In the genomic region with DNA sequence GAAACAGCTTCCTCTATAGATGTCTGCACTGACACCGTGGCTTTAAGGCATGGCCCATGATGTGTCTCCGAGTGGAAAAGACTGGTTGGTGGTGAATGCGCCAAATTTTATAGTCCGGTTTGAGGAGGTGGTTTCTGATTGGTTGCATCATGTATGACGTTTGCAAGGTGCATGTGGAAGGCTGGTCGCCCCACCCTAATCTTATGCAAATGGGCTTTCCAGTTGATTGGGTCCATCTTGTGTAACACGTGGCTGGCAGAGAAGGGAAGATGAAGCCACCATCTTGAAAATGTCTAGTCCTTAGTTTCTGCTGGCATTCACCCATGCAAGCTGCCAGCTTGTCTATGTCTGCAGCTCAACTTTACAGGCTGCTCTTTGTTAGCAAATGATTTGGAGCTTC, we compare ENCODE assay signal across 25 cellular contexts.
"Had no signal": no experiment of that assay in that cellular context is flagged by ENCODE, and none has a peak within 500 bp of the region (broad histone marks: within the 10 kb centered on the region; RNA-seq: fewer than 3 reads in every experiment).

No MANE protein-coding gene starts in this region.

- H3K27me3 Mint-ChIP-seq: activated CD4-positive, alpha-beta memory T cell treated with anti-CD3 and anti-CD28 coated beads for 36 hours; activated CD4-positive, alpha-beta T cell treated with anti-CD3 and anti-CD28 coated beads, Interleukin-2, amount 10 ng/mL, durations not matched to agents 24 days and 14 days; activated naive CD8-positive, alpha-beta T cell treated with anti-CD3 and anti-CD28 coated beads, Interleukin-2, amount 50 U/mL, for 24 hours had no signal

- H3K36me3 Mint-ChIP-seq: WTC11 had no signal

- H3K27ac Mint-ChIP-seq: activated CD4-positive, alpha-beta memory T cell treated with anti-CD3 and anti-CD28 coated beads for 36 hours; activated CD4-positive, alpha-beta T cell treated with anti-CD3 and anti-CD28 coated beads, Interleukin-2, amount 10 ng/mL, durations not matched to agents 24 days and 14 days; activated naive CD4-positive, alpha-beta T cell treated with anti-CD3 and anti-CD28 coated beads, Interleukin-2, amount 50 U/mL, for 72 hours; activated naive CD8-positive, alpha-beta T cell treated with anti-CD3 and anti-CD28 coated beads, Interleukin-2, amount 50 U/mL, for 24 hours; T-helper 1 cell treated with Interleukin-12 subunit alpha and Interleukin-12 subunit beta and Interleukin-4 antibody, amounts not matched to agents 30 μg/mL and 1 μg/mL, for 36 hours; WTC11 had no signal

- H3K9me3 Mint-ChIP-seq: activated CD4-positive, alpha-beta memory T cell treated with anti-CD3 and anti-CD28 coated beads for 36 hours; activated CD4-positive, alpha-beta T cell treated with anti-CD3 and anti-CD28 coated beads, Interleukin-2, amount 10 ng/mL, durations not matched to agents 24 days and 14 days; activated naive CD8-positive, alpha-beta T cell treated with anti-CD3 and anti-CD28 coated beads, Interleukin-2, amount 50 U/mL, for 24 hours; activated T-cell treated with anti-CD3 and anti-CD28 coated beads, Interleukin-2, amount 50 U/mL, for 4 hours; T-helper 1 cell treated with Interleukin-12 subunit alpha and Interleukin-12 subunit beta and Interleukin-4 antibody, amounts not matched to agents 30 μg/mL and 1 μg/mL, for 36 hours had no signal

- H3K9me3 ChIP-seq: breast epithelium, Peyer's patch had no signal

- ATAC-seq: activated naive CD4-positive, alpha-beta T cell treated with anti-CD3 and anti-CD28 coated beads, Interleukin-2, amount 50 U/mL, for 72 hours; activated naive CD8-positive, alpha-beta T cell treated with anti-CD3 and anti-CD28 coated beads, Interleukin-2, amount 50 U/mL, for 24 hours; activated T-cell treated with anti-CD3 and anti-CD28 coated beads, Interleukin-2, amount 50 U/mL, for 4 hours; WTC11 had no signal

- H3K27ac ChIP-seq: breast epithelium, Peyer's patch, RWPE1 had no signal

- H3K4me1 ChIP-seq: breast epithelium, Peyer's patch had no signal

- H3K36me3 ChIP-seq: breast epithelium had no signal

- H3K4me3 ChIP-seq: breast epithelium, Peyer's patch had no signal

- H3K4me3 Mint-ChIP-seq: activated CD4-positive, alpha-beta memory T cell treated with anti-CD3 and anti-CD28 coated beads for 36 hours; activated CD4-positive, alpha-beta T cell treated with anti-CD3 and anti-CD28 coated beads, Interleukin-2, amount 10 ng/mL, durations not matched to agents 24 days and 14 days; activated naive CD8-positive, alpha-beta T cell treated with anti-CD3 and anti-CD28 coated beads, Interleukin-2, amount 50 U/mL, for 24 hours; activated T-cell treated with anti-CD3 and anti-CD28 coated beads, Interleukin-2, amount 50 U/mL, for 4 hours; T-helper 1 cell treated with Interleukin-12 subunit alpha and Interleukin-12 subunit beta and Interleukin-4 antibody, amounts not matched to agents 30 μg/mL and 1 μg/mL, for 36 hours; WTC11 had no signal

- DNase-seq: activated CD4-positive, alpha-beta memory T cell treated with anti-CD3 and anti-CD28 coated beads for 36 hours; activated CD4-positive, alpha-beta T cell treated with anti-CD3 and anti-CD28 coated beads, Interleukin-2, amount 10 ng/mL, durations not matched to agents 24 days and 14 days; activated CD4-positive, CD25-positive, alpha-beta regulatory T cell treated with anti-CD3 and anti-CD28 coated beads, Interleukin-2, amount 50 U/mL, for 72 hours; activated CD8-positive, alpha-beta memory T cell treated with anti-CD3 and anti-CD28 coated beads for 24 hours; activated effector memory CD4-positive, alpha-beta T cell treated with anti-CD3 and anti-CD28 coated beads, Interleukin-2, amount 50 U/mL, for 16 hours; activated naive CD4-positive, alpha-beta T cell treated with Interleukin-2 at 50 U/mL for 16 hours; activated naive CD8-positive, alpha-beta T cell treated with anti-CD3 and anti-CD28 coated beads, Interleukin-2, amount 50 U/mL, for 24 hours; activated T-cell treated with anti-CD3 and anti-CD28 coated beads, Interleukin-2, amount 50 U/mL, for 4 hours; central memory CD4-positive, alpha-beta T cell; NCI-H1092 treated with DMSO at 0.1 percent for 48 hours; NCI-H1417 treated with DMSO at 0.1 percent for 48 hours; NCI-H1694; NCI-H2029; NCI-H2107; NCI-H2171 treated with DMSO at 0.1 percent for 48 hours; NCI-H226; NCI-H526; NCI-H82; Peyer's patch; Right ventricle myocardium superior had no signal
